9 cellular contexts compared by ENCODE assay signal in the genomic region with DNA sequence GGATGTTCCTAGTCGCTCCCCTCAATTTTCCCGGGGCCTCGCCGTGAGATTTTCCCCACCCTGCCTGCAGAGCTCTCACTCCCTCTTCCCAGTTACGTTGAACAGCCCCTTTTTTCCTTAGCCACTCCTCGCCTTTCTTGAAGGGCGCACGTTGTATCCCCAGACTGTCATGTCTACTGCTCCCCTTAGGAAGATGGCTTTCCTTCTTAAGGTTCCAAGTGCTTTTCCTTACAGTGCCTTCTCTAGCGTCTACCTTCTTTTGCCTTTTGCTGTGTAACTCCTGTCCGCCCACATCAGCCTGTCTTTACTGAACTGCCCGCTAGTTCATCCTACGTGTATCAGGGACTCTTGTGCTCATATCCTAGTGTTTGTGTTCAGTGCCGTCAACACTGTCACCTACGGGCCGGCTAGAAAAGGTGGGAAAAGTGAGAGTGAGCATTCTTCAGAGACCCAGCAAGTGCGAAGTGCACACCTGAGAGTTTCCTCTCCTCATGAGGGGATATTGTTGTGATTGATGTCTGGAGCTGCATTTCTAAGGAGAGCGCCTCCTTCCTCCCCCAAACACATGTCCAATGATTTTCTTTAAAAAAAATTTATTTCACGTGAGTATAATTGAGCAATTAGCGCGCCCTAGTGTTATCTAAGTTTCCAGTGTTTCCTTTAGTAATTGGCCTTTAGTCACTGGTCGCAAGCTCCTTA. TPM values are rescaled to one million over a fixed set of nuclear protein-coding genes. Genes with fewer than 3 reads are reported as not detected.
DNase-seq lines count a peak whose midpoint lies in the region; ATAC-seq, FAIRE-seq and TF ChIP-seq lines count a peak whose summit lies in the region.
"Had no signal": no experiment of that assay in that cellular context is flagged by ENCODE, and none has a peak within 500 bp of the region (broad histone marks: within the 10 kb centered on the region; RNA-seq: fewer than 3 reads in every experiment).

No MANE protein-coding gene starts in this region.

- no peaks in the 10 kb centered on the region for H3K9me3 Mint-ChIP-seq in IgD-negative memory B cell

- H3K4me3 ChIP-seq in brain microvascular endothelial cell (ENCODE audit: low read depth, low read length) (peak overlapping the region; percentile 89), iPS-20b (ENCODE audit: low read length) (peak overlapping the region; percentile 99), small intestine (ENCODE audit: low read depth in 1 of 2, low read length in 2 of 2) (peak overlapping the region; percentile 70 to 94)

- no peak for FAIRE-seq in small intestine (lab: Jason Lieb, UNC)
- FAIRE-seq: islet of Langerhans had no signal

- H3K36me3 ChIP-seq in brain microvascular endothelial cell (replicated peaks) (peaks cover 9% of the 10 kb centered on the region), iPS-20b (ENCODE audit: insufficient read depth, low read depth, low read length) (peaks cover 29% of the 10 kb centered on the region), small intestine (ENCODE audit: control insufficient read depth in 2 of 2, insufficient read depth in 2 of 2, low read length in 2 of 2) (peaks cover 0 to 1% of the 10 kb centered on the region in 2 donors)

- peak overlapping the region; percentile 30 to 97 (median 97) for H3K27ac Mint-ChIP-seq in IgD-negative memory B cell

- H3K4me1 Mint-ChIP-seq in IgD-negative memory B cell, result peaks cover 6 to 24% (median 17%) of the 10 kb centered on the region in 3 donors

- ATAC-seq in GM19397 (IDR thresholded peaks at IDR 0.05; ENCODE audit: unreplicated experiment), result no peak
- no peak for ATAC-seq in GM19328 (IDR thresholded peaks at IDR 0.05; ENCODE audit: unreplicated experiment)

- H3K27ac ChIP-seq in brain microvascular endothelial cell (peak overlapping the region; percentile 76), iPS-20b (ENCODE audit: low read length) (no peak overlapping the region), small intestine (ENCODE audit: low read depth in 1 of 2, low read length in 1 of 2) (peak overlapping the region; percentile 93 to 94)

- no peaks in the 10 kb centered on the region for H3K27me3 ChIP-seq in brain microvascular endothelial cell (replicated peaks)
- no peaks in the 10 kb centered on the region for H3K27me3 ChIP-seq in iPS-20b (ENCODE audit: insufficient read depth, low read length)
- no peaks in the 10 kb centered on the region for H3K27me3 ChIP-seq in small intestine (ENCODE audit: control insufficient read depth in 2 of 2, insufficient read depth in 2 of 2, low read length in 2 of 2)

- peak overlapping the region; percentile 95 for H3K9ac ChIP-seq in iPS-20b (ENCODE audit: low read depth, low read length)

- no peaks in the 10 kb centered on the region for H3K27me3 Mint-ChIP-seq in IgD-negative memory B cell

- in situ Hi-C loops in brain microvascular endothelial cell (cut with HindIII; ENCODE audit: low pct_ligation_motif_present, low sequenced_read_pairs), result no loop called here

- H3K4me3 Mint-ChIP-seq in IgD-negative memory B cell, result peak overlapping the region; percentile 77 to 96 (median 92)

- peak; percentile 32 for TF ChIP-seq CTCF in brain microvascular endothelial cell (IDR thresholded peaks at IDR 0.05; ENCODE audit: low read depth, low read length, missing control alignments)

- no peaks in the 10 kb centered on the region for H3K9me3 ChIP-seq in iPS-20b (ENCODE audit: insufficient read depth, low read depth, low read length)
- H3K9me3 ChIP-seq in small intestine (ENCODE audit: control insufficient read depth, low read depth), result no peaks in the 10 kb centered on the region

- DNase-seq in GM03348 (ENCODE audit: low spot score) (peak; percentile 49), SK-N-DZ (ENCODE audit: low spot score) (peak; percentile 59), brain microvascular endothelial cell (peak; percentile 35), small intestine (peak; percentile 75)

- H3K36me3 Mint-ChIP-seq in IgD-negative memory B cell, result peaks cover 4% of the 10 kb centered on the region

- H3K4me1 ChIP-seq in iPS-20b (ENCODE audit: insufficient read depth, low read length), result peaks cover 3% of the 10 kb centered on the region; the same call in 1 of the 2 replicates
- H3K4me1 ChIP-seq in small intestine (ENCODE audit: control insufficient read depth in 2 of 2, insufficient read depth in 1 of 2, low read depth in 1 of 2, low read length in 1 of 2), result peaks cover 2% of the 10 kb centered on the region in 2 donors

- WGBS in small intestine, 3 donors, result 1 to 2% (median 2%) methylated on average over 21 of the region's 21 CpGs

RNA-seq across cellular contexts. Expression of a gene that starts 0.8 kb away (rescaled TPM):
- 37.0 TPM for polyA plus RNA-seq in IgD-negative memory B cell
- polyA plus RNA-seq in SK-N-DZ (2014; cell fraction: cytosol; rRNA removed), result 35.6 and 37.5 TPM in 2 replicates
- 15.2 and 15.6 TPM in 2 replicates for polyA plus RNA-seq in SK-N-DZ (2014; cell fraction: nucleus; rRNA removed)
- 10 to 100 TPM; 42.2 to 80.0 (median 62.8) TPM for polyA plus RNA-seq in small intestine

RNA-seq across cellular contexts. Expression of a gene that starts 19.5 kb away (rescaled TPM):
- polyA plus RNA-seq in IgD-negative memory B cell (24.2 TPM), small intestine (10 to 100 TPM; 17.0 to 21.2 (median 19.4) TPM)
- polyA plus RNA-seq in SK-N-DZ (2014; cell fraction: cytosol; rRNA removed), result 41.2 and 42.0 TPM in 2 replicates
- polyA plus RNA-seq in SK-N-DZ (2014; cell fraction: nucleus; rRNA removed), result 81.1 and 112 TPM in 2 replicates
